15 cellular contexts compared by ENCODE assay signal in genomic region chr2:127226132-127226519, GRCh38. TPM values are rescaled to one million over a fixed set of nuclear protein-coding genes. Genes with fewer than 3 reads are reported as not detected.
DNase-seq lines count a peak whose midpoint lies in the region; ATAC-seq and TF ChIP-seq lines count a peak whose summit lies in the region.
"Had no signal": no experiment of that assay in that cellular context is flagged by ENCODE, and none has a peak within 500 bp of the region (broad histone marks: within the 10 kb centered on the region; RNA-seq: fewer than 3 reads in every experiment).

No MANE protein-coding gene starts in this region.

- H3K27ac Mint-ChIP-seq in activated T-cell treated with anti-CD3 and anti-CD28 coated beads, Interleukin-2, amount 50 U/mL, for 72 hours: no peak overlapping the region
- H3K27ac Mint-ChIP-seq: CD4-positive, CD25-positive, alpha-beta regulatory T cell had no signal

- POLR2A ChIA-PET in RWPE1 (lab: Yijun Ruan, JAX; ENCODE audit: low non-redundant PET): no interaction called here

- TF ChIP-seq CTCF in RWPE1 (conservative IDR thresholded peaks at IDR 0.05; ENCODE audit: low read depth): no peak
- TF ChIP-seq CTCF in hepatocyte (IDR thresholded peaks at IDR 0.05; ENCODE audit: poor library complexity): no peak
- no peak for TF ChIP-seq CTCF in spleen (IDR thresholded peaks at IDR 0.05 in 8 of 11, conservative IDR thresholded peaks at IDR 0.05 in 3 of 11)
- TF ChIP-seq CTCF in gastroesophageal sphincter (IDR thresholded peaks at IDR 0.05): no peak

- H3K27ac ChIP-seq in RWPE1 (peak overlapping the region; percentile 44), hepatocyte (peak overlapping the region; percentile 18), spleen (no peak overlapping the region), gastroesophageal sphincter (no peak overlapping the region)

- no peak for DNase-seq in activated T-cell treated with anti-CD3 and anti-CD28 coated beads, Interleukin-2, amount 50 U/mL, for 72 hours
- no peak for DNase-seq in activated T-cell treated with anti-CD3 and anti-CD28 coated beads, Interleukin-2, amount 50 U/mL, for 4 hours
- DNase-seq in RWPE1 (ENCODE audit: low spot score): no peak
- no peak for DNase-seq in hepatocyte (ENCODE audit: low spot score)
- DNase-seq in spleen: peak; percentile 62
- no peak for DNase-seq in NCI-H187 treated with DMSO at 0.1 percent for 48 hours (lab: John Stamatoyannopoulos, UW)
- DNase-seq in activated CD4-positive, alpha-beta T cell treated with anti-CD3 and anti-CD28 coated beads, Interleukin-2, amount 50 U/mL, for 4 hours: no peak
- DNase-seq: activated effector memory CD4-positive, alpha-beta T cell treated with Interleukin-2 at 50 U/mL for 16 hours; cerebellar nuclear complex; NCI-H1436 treated with DMSO at 0.1 percent for 48 hours; NCI-H82 had no signal

- H4K20me1 ChIP-seq in hepatocyte (ENCODE audit: insufficient read depth, poor library complexity, severe bottlenecking): no peaks in the 10 kb centered on the region

- H2AFZ ChIP-seq in hepatocyte: no peak overlapping the region

- H3K27me3 Mint-ChIP-seq in activated T-cell treated with anti-CD3 and anti-CD28 coated beads, Interleukin-2, amount 50 U/mL, for 72 hours (ENCODE audit: low read depth): peaks cover 35% of the 10 kb centered on the region
- peaks cover 41% of the 10 kb centered on the region for H3K27me3 Mint-ChIP-seq in activated T-cell treated with anti-CD3 and anti-CD28 coated beads, Interleukin-2, amount 50 U/mL, for 4 hours (ENCODE audit: low read depth)

- intact Hi-C loops in spleen (cut with DNase I; ENCODE audit: low total_unique reads): no loop called here

- peaks cover 21% of the 10 kb centered on the region for H3K4me1 Mint-ChIP-seq in activated T-cell treated with anti-CD3 and anti-CD28 coated beads, Interleukin-2, amount 50 U/mL, for 72 hours (ENCODE audit: low read depth)
- H3K4me1 Mint-ChIP-seq in activated T-cell treated with anti-CD3 and anti-CD28 coated beads, Interleukin-2, amount 50 U/mL, for 4 hours (ENCODE audit: low read depth): peaks cover 9% of the 10 kb centered on the region
- H3K4me1 Mint-ChIP-seq: CD4-positive, CD25-positive, alpha-beta regulatory T cell had no signal

- H3K9me3 ChIP-seq in hepatocyte (ENCODE audit: low read depth) (no peaks in the 10 kb centered on the region), spleen (peaks cover 0 to 20% (median 10%) of the 10 kb centered on the region in 8 donors), gastroesophageal sphincter (peaks cover 0 to 9% (median 0%) of the 10 kb centered on the region in 3 donors)
- H3K9me3 ChIP-seq: lower lobe of right lung had no signal

- no peaks in the 10 kb centered on the region for H3K27me3 ChIP-seq in hepatocyte
- H3K27me3 ChIP-seq in spleen (replicated peaks in 1 of 7): peaks cover 0 to 63% (median 5%) of the 10 kb centered on the region in 7 donors
- H3K27me3 ChIP-seq in gastroesophageal sphincter: peaks cover 11% of the 10 kb centered on the region

- peaks cover 0 to 3% of the 10 kb centered on the region in 2 donors for H3K36me3 Mint-ChIP-seq in activated T-cell treated with anti-CD3 and anti-CD28 coated beads, Interleukin-2, amount 50 U/mL, for 72 hours (ENCODE audit: insufficient read depth in 2 of 2)
- H3K36me3 Mint-ChIP-seq in activated T-cell treated with anti-CD3 and anti-CD28 coated beads, Interleukin-2, amount 50 U/mL, for 4 hours (ENCODE audit: insufficient read depth): no peaks in the 10 kb centered on the region

- peak overlapping the region; percentile 51 for H3K4me2 ChIP-seq in hepatocyte

- H3K79me2 ChIP-seq in hepatocyte: no peaks in the 10 kb centered on the region

- WGBS in hepatocyte (ENCODE audit: low lambda C conversion rate, missing lambda C conversion rate): 58% methylated on average over 9 of the region's 9 CpGs
- 62 to 81% (median 69%) methylated on average over 9 of the region's 9 CpGs for WGBS in spleen, 5 donors
- WGBS in gastroesophageal sphincter (ENCODE audit: low coverage in 1 of 2), 2 donors: 73 to 93% methylated on average over 3 to 7 of the region's 9 CpGs

- H3K9me2 ChIP-seq in hepatocyte (replicated peaks; ENCODE audit: insufficient read depth): no peaks in the 10 kb centered on the region

- H3K4me1 ChIP-seq in hepatocyte (ENCODE audit: insufficient read depth) (peaks cover 16% of the 10 kb centered on the region), spleen (peaks cover 0 to 6% (median 0%) of the 10 kb centered on the region in 6 donors), gastroesophageal sphincter (peaks cover 0 to 21% (median 3%) of the 10 kb centered on the region in 3 donors)

- peaks cover 0 to 2% of the 10 kb centered on the region in 2 donors for H3K9me3 Mint-ChIP-seq in activated T-cell treated with anti-CD3 and anti-CD28 coated beads, Interleukin-2, amount 50 U/mL, for 72 hours
- peaks cover 5% of the 10 kb centered on the region for H3K9me3 Mint-ChIP-seq in activated T-cell treated with anti-CD3 and anti-CD28 coated beads, Interleukin-2, amount 50 U/mL, for 4 hours
- H3K9me3 Mint-ChIP-seq: natural killer cell treated with Interleukin-12 subunit alpha and Interleukin-12 subunit beta and Interleukin-15 and Interleukin-18, amount 100 ng/mL, for 72 hours had no signal

- CTCF ChIA-PET in RWPE1 (lab: Yijun Ruan, JAX): interaction anchor here (0.8 kb wide), 1 partner anchor 990 kb away, joined by 3 read pairs; no protein-coding TSS in a partner anchor

- peak overlapping the region; percentile 83 to 84 for H3K4me3 Mint-ChIP-seq in activated T-cell treated with anti-CD3 and anti-CD28 coated beads, Interleukin-2, amount 50 U/mL, for 72 hours
- no peak overlapping the region for H3K4me3 Mint-ChIP-seq in activated T-cell treated with anti-CD3 and anti-CD28 coated beads, Interleukin-2, amount 50 U/mL, for 4 hours

- ATAC-seq in activated T-cell treated with anti-CD3 and anti-CD28 coated beads, Interleukin-2, amount 50 U/mL, for 72 hours (replicated peaks in 1 of 2): no peak
- ATAC-seq in activated T-cell treated with anti-CD3 and anti-CD28 coated beads, Interleukin-2, amount 50 U/mL, for 4 hours: no peak
- no peak for ATAC-seq in gastroesophageal sphincter

- H3K36me3 ChIP-seq in hepatocyte (replicated peaks; ENCODE audit: insufficient read depth, low read depth) (no peaks in the 10 kb centered on the region), spleen (no peaks in the 10 kb centered on the region), gastroesophageal sphincter (no peaks in the 10 kb centered on the region)
- H3K36me3 ChIP-seq: lower lobe of right lung had no signal

- TF ChIP-seq POLR2A in spleen (IDR thresholded peaks at IDR 0.05) (no peak), gastroesophageal sphincter (IDR thresholded peaks at IDR 0.05) (no peak)

- TF ChIP-seq EP300 in gastroesophageal sphincter (IDR thresholded peaks at IDR 0.05): no peak

- no peak overlapping the region for H3K4me3 ChIP-seq in hepatocyte
- no peak overlapping the region for H3K4me3 ChIP-seq in spleen
- no peak overlapping the region for H3K4me3 ChIP-seq in gastroesophageal sphincter
- H3K4me3 ChIP-seq: lower lobe of right lung had no signal

RNA-seq across cellular contexts. Expression of gene CYP27C1, which starts 6.0 kb away (rescaled TPM):
- total RNA-seq in activated T-cell treated with anti-CD3 and anti-CD28 coated beads, Interleukin-2, amount 50 U/mL, for 72 hours: not detected
- not detected for total RNA-seq in activated T-cell treated with anti-CD3 and anti-CD28 coated beads, Interleukin-2, amount 50 U/mL, for 4 hours
- 0.56 and 1.2 TPM in 2 replicates for total RNA-seq in hepatocyte
- polyA plus RNA-seq in hepatocyte: 1.3 and 1.4 TPM in 2 replicates
- total RNA-seq in spleen: under 1 TPM in 5 of 7 donors, not detected in 2; 0.07 to 0.36 (median 0.19) TPM
- under 1 TPM; 0.10 to 0.33 (median 0.23) TPM for polyA plus RNA-seq in spleen
- total RNA-seq in gastroesophageal sphincter: under 1 TPM; 0.12 to 0.52 (median 0.28) TPM
- total RNA-seq: CD4-positive, CD25-positive, alpha-beta regulatory T cell; lower lobe of right lung; natural killer cell treated with Interleukin-12 subunit alpha and Interleukin-12 subunit beta and Interleukin-15 and Interleukin-18, amount 100 ng/mL, for 72 hours had no signal
- polyA plus RNA-seq: CD4-positive, CD25-positive, alpha-beta regulatory T cell had no signal

Comparison
In these comparisons a context has a peak if more than half of its experiments do, and no peak if none do; other contexts are left out.
1. H3K27ac ChIP-seq: peak in RWPE1 (single experiment) and hepatocyte (single experiment); none in spleen (0 of 8) and gastroesophageal sphincter (0 of 4).